Comparison of ENCODE assay signal across 1 cellular context in the genomic region with DNA sequence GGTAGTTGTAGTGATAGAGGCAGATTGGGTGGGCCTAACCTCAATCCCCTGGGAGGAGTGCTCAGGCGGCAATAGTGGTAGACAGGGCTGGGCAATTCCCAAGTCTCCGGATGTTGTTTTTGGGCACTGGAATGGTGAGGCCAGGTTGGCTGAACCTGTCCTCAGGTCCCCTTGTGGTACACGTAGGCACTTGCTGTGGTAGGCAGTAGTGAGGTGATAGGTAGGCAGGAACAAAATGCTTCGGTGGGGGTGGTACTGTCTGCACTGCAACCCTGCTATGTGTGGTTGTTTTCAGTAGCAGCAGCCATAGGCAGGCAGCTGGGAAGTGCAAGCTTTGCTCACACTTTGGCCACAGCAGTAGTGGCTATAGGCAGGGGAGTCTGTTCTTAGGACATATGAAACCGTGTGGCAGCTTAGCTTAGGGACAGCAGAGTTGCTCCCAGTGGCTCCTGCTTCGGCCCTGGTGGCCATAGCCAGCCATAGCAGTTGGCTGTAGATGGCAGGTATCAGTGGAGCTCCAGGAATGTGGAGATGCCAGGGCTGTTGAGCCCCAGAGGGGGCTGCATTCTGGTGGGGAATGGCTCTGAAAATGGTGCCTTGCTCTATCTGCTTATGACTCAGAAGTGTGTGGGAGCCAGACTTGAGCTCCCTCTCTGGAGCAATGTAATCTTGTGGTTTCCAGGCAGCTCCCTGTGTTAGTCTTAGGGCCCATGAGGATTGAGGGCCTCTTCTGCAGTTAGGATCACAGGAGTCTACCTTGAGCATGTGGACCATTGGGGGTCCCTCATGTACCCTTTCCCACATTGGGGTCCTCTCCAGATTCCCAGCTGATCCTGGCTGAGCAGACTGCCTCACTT.
TF ChIP-seq lines count a peak whose summit lies in the region.

No MANE protein-coding gene starts in this region.

TF ChIP-seq in GM12878, 131 proteins besides CTCF, POLR2A, EP300 and RAD21:
- TF ChIP-seq LARP7 (IDR thresholded peaks at IDR 0.05) (no peak), RBBP5 (conservative IDR thresholded peaks at IDR 0.05) (no peak), JUNB (IDR thresholded peaks at IDR 0.05) (no peak), BCL11A (IDR thresholded peaks at IDR 0.05; ENCODE audit: low read depth, low read length) (no peak)
- TF ChIP-seq, protein P1, sequence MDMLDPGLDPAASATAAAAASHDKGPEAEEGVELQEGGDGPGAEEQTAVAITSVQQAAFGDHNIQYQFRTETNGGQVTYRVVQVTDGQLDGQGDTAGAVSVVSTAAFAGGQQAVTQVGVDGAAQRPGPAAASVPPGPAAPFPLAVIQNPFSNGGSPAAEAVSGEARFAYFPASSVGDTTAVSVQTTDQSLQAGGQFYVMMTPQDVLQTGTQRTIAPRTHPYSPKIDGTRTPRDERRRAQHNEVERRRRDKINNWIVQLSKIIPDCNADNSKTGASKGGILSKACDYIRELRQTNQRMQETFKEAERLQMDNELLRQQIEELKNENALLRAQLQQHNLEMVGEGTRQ (IDR thresholded peaks at IDR 0.05; ENCODE audit: borderline replicate concordance, low read depth, low read length), result no peak
